Comparison of ENCODE assay signal across 1 cellular context in the genomic region with DNA sequence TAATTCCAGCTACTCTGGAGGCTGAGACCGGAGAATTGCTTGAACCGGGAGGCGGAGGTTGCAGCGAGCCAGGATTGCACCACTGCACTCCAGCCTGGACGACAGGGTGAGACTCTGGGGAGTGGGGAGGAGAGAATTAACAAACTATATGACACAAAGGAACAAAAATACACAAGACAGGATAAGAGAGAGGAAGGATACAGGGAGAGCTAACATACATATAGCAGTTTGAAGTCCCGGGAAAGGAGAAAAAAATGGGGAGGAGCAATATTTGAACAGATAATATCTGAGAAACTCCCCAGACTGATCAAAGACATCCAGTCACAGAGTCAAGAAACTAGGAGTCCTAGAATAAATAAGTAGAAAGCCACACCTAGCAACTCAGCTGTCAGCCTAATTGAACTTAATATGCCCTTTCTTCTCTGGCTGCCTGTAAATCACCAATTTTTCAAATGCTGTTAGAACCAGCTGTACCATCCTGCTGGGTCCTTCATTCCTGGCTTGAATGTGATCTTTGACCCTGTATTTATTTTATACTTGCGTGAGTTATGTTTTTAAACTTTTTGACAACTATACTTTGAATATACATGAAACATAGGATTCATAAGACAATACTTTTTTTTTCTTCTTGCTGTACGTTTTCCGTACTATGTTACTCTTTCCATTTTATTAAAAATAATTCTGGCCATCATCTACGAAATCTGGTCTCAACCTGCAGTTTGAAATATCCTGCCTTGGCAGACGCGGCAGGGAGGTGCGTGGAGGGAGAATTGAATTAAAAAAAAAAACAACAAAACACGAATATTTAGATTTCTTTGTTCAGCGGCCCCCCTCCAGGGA.
TF ChIP-seq lines count a peak whose summit lies in the region.

No MANE protein-coding gene starts in this region.

TF ChIP-seq in H1, 55 proteins besides CTCF, POLR2A, EP300 and RAD21:
- TF ChIP-seq BRCA1 (IDR thresholded peaks at IDR 0.05; ENCODE audit: low read depth, low read length) (no peak), SRF (IDR thresholded peaks at IDR 0.05; ENCODE audit: low read depth, low read length) (no peak), JUND (IDR thresholded peaks at IDR 0.05; ENCODE audit: low read length) (no peak), TAF7 (optimal IDR thresholded peaks at IDR 0.05; ENCODE audit: borderline replicate concordance, low read depth, low read length) (no peak), NANOG (IDR thresholded peaks at IDR 0.05; ENCODE audit: insufficient read depth, low read depth, low read length, poor library complexity, severe bottlenecking) (no peak), HDAC2 (IDR thresholded peaks at IDR 0.05; ENCODE audit: borderline replicate concordance in 1 of 2, low read depth in 2 of 2, low read length in 2 of 2) (no peak)
